In the genomic region with DNA sequence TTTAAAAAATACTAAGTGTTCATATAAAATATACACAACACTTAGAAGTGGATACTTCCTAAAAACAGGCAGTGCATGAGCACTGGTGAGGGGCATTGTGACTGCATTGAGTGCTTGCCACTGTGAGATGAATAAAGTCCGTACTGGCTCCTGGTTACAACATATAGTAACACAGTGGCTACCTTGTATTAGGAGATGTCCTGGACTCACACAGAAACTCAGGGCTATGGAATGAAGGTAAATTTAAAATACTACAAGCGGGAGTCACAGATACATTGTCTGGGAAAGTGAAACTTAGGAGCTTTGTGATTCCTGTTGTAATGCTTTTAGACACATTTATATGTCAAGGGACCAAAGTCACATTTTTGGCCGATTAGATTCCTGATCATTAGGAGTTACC, we compare ENCODE assay signal across 1 cellular context.
TF ChIP-seq lines count a peak whose summit lies in the region.

No MANE protein-coding gene starts in this region.

TF ChIP-seq in GM23338, 12 proteins besides CTCF, POLR2A, EP300 and RAD21 (continued from another document):
- TF ChIP-seq, protein P1, sequence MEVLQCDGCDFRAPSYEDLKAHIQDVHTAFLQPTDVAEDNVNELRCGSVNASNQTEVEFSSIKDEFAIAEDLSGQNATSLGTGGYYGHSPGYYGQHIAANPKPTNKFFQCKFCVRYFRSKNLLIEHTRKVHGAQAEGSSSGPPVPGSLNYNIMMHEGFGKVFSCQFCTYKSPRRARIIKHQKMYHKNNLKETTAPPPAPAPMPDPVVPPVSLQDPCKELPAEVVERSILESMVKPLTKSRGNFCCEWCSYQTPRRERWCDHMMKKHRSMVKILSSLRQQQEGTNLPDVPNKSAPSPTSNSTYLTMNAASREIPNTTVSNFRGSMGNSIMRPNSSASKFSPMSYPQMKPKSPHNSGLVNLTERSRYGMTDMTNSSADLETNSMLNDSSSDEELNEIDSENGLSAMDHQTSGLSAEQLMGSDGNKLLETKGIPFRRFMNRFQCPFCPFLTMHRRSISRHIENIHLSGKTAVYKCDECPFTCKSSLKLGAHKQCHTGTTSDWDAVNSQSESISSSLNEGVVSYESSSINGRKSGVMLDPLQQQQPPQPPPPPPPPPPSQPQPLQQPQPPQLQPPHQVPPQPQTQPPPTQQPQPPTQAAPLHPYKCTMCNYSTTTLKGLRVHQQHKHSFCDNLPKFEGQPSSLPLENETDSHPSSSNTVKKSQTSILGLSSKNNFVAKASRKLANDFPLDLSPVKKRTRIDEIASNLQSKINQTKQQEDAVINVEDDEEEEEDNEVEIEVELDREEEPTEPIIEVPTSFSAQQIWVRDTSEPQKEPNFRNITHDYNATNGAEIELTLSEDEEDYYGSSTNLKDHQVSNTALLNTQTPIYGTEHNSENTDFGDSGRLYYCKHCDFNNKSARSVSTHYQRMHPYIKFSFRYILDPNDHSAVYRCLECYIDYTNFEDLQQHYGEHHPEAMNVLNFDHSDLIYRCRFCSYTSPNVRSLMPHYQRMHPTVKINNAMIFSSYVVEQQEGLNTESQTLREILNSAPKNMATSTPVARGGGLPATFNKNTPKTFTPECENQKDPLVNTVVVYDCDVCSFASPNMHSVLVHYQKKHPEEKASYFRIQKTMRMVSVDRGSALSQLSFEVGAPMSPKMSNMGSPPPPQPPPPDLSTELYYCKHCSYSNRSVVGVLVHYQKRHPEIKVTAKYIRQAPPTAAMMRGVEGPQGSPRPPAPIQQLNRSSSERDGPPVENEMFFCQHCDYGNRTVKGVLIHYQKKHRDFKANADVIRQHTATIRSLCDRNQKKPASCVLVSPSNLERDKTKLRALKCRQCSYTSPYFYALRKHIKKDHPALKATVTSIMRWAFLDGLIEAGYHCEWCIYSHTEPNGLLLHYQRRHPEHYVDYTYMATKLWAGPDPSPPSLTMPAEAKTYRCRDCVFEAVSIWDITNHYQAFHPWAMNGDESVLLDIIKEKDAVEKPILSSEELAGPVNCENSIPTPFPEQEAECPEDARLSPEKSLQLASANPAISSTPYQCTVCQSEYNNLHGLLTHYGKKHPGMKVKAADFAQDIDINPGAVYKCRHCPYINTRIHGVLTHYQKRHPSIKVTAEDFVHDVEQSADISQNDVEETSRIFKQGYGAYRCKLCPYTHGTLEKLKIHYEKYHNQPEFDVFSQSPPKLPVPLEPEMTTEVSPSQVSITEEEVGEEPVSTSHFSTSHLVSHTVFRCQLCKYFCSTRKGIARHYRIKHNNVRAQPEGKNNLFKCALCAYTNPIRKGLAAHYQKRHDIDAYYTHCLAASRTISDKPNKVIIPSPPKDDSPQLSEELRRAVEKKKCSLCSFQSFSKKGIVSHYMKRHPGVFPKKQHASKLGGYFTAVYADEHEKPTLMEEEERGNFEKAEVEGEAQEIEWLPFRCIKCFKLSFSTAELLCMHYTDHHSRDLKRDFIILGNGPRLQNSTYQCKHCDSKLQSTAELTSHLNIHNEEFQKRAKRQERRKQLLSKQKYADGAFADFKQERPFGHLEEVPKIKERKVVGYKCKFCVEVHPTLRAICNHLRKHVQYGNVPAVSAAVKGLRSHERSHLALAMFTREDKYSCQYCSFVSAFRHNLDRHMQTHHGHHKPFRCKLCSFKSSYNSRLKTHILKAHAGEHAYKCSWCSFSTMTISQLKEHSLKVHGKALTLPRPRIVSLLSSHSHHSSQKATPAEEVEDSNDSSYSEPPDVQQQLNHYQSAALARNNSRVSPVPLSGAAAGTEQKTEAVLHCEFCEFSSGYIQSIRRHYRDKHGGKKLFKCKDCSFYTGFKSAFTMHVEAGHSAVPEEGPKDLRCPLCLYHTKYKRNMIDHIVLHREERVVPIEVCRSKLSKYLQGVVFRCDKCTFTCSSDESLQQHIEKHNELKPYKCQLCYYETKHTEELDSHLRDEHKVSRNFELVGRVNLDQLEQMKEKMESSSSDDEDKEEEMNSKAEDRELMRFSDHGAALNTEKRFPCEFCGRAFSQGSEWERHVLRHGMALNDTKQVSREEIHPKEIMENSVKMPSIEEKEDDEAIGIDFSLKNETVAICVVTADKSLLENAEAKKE (CRISPR knock-in tag; IDR thresholded peaks at IDR 0.05), result no peak
- TF ChIP-seq JUNB (IDR thresholded peaks at IDR 0.05; ENCODE audit: unreplicated experiment), result no peak
- no peak for TF ChIP-seq EZH2phosphoT487 (IDR thresholded peaks at IDR 0.05; ENCODE audit: unreplicated experiment)
- TF ChIP-seq EZH2 (IDR thresholded peaks at IDR 0.05; ENCODE audit: low read depth, unreplicated experiment), result no peak
- TF ChIP-seq NANOG (IDR thresholded peaks at IDR 0.05; ENCODE audit: borderline replicate concordance), result no peak
